In the genomic region with DNA sequence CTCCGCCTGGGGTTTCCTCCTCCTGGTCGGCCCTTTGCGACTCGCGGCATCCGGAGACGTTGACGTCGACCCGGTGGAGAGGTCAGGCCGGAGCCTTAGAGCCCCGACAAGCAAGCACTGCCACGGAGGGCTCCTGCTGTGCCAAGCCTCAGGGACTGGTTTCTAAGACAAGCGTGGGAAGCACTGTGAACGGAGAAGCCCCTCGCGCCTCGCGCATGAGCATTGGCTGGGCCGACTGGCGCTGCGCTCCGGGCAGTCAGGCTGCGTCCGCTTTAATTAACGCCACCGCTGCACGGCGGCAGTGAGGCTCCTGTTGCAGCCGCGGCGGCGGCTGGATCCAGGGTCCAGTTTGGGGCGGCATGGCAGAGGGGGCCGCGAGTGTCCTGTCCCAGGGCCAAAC, we compare ENCODE assay signal across 20 cellular contexts. TPM values are rescaled to one million over a fixed set of nuclear protein-coding genes. Genes with fewer than 3 reads are reported as not detected.
"Had no signal": no experiment of that assay in that cellular context is flagged by ENCODE, and none has a peak within 500 bp of the region (broad histone marks: within the 10 kb centered on the region; RNA-seq: fewer than 3 reads in every experiment).

No MANE protein-coding gene starts in this region.

RNA-seq across cellular contexts. Expression of gene KCNJ18, which starts 10.2 kb away (rescaled TPM):
- total RNA-seq: heart left ventricle; left cardiac atrium; left ventricle myocardium inferior; lung microvascular endothelial cell; mucosa of gallbladder; naive thymus-derived CD8-positive, alpha-beta T cell; occipital lobe; osteocyte; progenitor cell of endocrine pancreas; pulmonary artery endothelial cell; renal cortical epithelial cell; right atrium auricular region; right lobe of liver; thyroid gland; transverse colon; upper lobe of left lung; urinary bladder; vagina had no signal
- polyA plus RNA-seq: heart left ventricle; immature natural killer cell; naive thymus-derived CD8-positive, alpha-beta T cell; small intestine; urinary bladder had no signal
